9 cellular contexts compared by ENCODE assay signal in the genomic region with DNA sequence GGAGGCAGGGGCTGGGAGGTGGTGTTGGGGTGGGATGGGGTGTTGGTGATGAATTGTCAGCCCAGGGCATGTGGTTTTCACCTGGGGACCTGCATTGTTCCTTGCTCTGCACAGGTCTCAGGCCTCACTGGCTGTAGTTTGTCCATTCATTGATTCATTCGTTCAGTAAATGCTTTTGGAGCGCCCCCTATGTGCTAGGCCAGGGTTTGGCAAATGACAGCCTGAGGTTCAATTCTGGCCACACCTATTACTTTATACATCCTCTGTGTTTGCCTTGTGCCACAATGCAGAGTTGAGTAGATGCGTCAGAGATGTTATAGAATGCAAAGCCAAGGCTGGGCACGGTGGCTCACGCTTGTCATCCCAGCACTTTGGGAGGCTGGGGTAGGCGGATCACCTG. TPM values are rescaled to one million over a fixed set of nuclear protein-coding genes. Genes with fewer than 3 reads are reported as not detected.
DNase-seq lines count a peak whose midpoint lies in the region; ATAC-seq and TF ChIP-seq lines count a peak whose summit lies in the region.
"Had no signal": no experiment of that assay in that cellular context is flagged by ENCODE, and none has a peak within 500 bp of the region (broad histone marks: within the 10 kb centered on the region; RNA-seq: fewer than 3 reads in every experiment).

No MANE protein-coding gene starts in this region.

- no peak overlapping the region for H3K27ac Mint-ChIP-seq in Calu3 (ENCODE audit: unreplicated experiment)
- H3K27ac Mint-ChIP-seq in T-helper 2 cell treated with Interferon-gamma antibody and Interleukin-4, amounts not matched to agents 5 μg/mL and 100 μg/mL, for 36 hours = no peak overlapping the region
- H3K27ac Mint-ChIP-seq: activated naive CD4-positive, alpha-beta T cell treated with anti-CD3 and anti-CD28 coated beads, Interleukin-2, amount 50 U/mL, for 72 hours had no signal

- H3K4me3 Mint-ChIP-seq in Calu3 (ENCODE audit: low read depth, unreplicated experiment) = no peak overlapping the region
- H3K4me3 Mint-ChIP-seq in T-helper 2 cell treated with Interferon-gamma antibody and Interleukin-4, amounts not matched to agents 5 μg/mL and 100 μg/mL, for 36 hours = no peak overlapping the region

- H3K27me3 Mint-ChIP-seq in Calu3 (ENCODE audit: unreplicated experiment) = no peaks in the 10 kb centered on the region
- no peaks in the 10 kb centered on the region for H3K27me3 Mint-ChIP-seq in T-helper 2 cell treated with Interferon-gamma antibody and Interleukin-4, amounts not matched to agents 5 μg/mL and 100 μg/mL, for 36 hours (ENCODE audit: low read depth)

- no peaks in the 10 kb centered on the region for H3K9me3 ChIP-seq in iPS DF 6.9 (ENCODE audit: control insufficient read depth, insufficient read depth, low read length)

- H3K36me3 Mint-ChIP-seq in Calu3 (ENCODE audit: insufficient read depth, unreplicated experiment) = peaks cover 9% of the 10 kb centered on the region
- no peaks in the 10 kb centered on the region for H3K36me3 Mint-ChIP-seq in T-helper 2 cell treated with Interferon-gamma antibody and Interleukin-4, amounts not matched to agents 5 μg/mL and 100 μg/mL, for 36 hours (ENCODE audit: low read depth)
- H3K36me3 Mint-ChIP-seq: activated naive CD4-positive, alpha-beta T cell treated with anti-CD3 and anti-CD28 coated beads, Interleukin-2, amount 50 U/mL, for 72 hours had no signal

- no peaks in the 10 kb centered on the region for H3K9me3 Mint-ChIP-seq in Calu3 (ENCODE audit: low read depth, unreplicated experiment)
- no peaks in the 10 kb centered on the region for H3K9me3 Mint-ChIP-seq in T-helper 2 cell treated with Interferon-gamma antibody and Interleukin-4, amounts not matched to agents 5 μg/mL and 100 μg/mL, for 36 hours
- H3K9me3 Mint-ChIP-seq: activated naive CD4-positive, alpha-beta T cell treated with anti-CD3 and anti-CD28 coated beads, Interleukin-2, amount 50 U/mL, for 72 hours had no signal

- peak; percentile 27 for DNase-seq in Calu3
- DNase-seq in HCEC 1CT = peak; percentile 26
- peak; percentile 6 for DNase-seq in T-helper 2 cell treated with Interferon-gamma antibody and Interleukin-4, amounts not matched to agents 5 μg/mL and 100 μg/mL, for 36 hours (ENCODE audit: low spot score)
- DNase-seq in iPS DF 6.9 (ENCODE audit: low read depth, low spot score) = peak; percentile 29
- no peak for DNase-seq in effector CD8-positive, alpha-beta T cell (lab: John Stamatoyannopoulos, UW)

- no peak for ATAC-seq in HG02852 (IDR thresholded peaks at IDR 0.05; ENCODE audit: unreplicated experiment)
- ATAC-seq in HG02623 (IDR thresholded peaks at IDR 0.05; ENCODE audit: unreplicated experiment) = no peak
- no peak for ATAC-seq in HG02885 (IDR thresholded peaks at IDR 0.05; ENCODE audit: poor library complexity, unreplicated experiment)
- ATAC-seq: activated naive CD4-positive, alpha-beta T cell treated with anti-CD3 and anti-CD28 coated beads, Interleukin-2, amount 50 U/mL, for 72 hours had no signal

- no peak for TF ChIP-seq CTCF in Calu3 (IDR thresholded peaks at IDR 0.05; ENCODE audit: unreplicated experiment)

- WGBS in iPS DF 6.9 (ENCODE audit: insufficient coverage, insufficient read length) = no CpG with 5 or more reads among the region's 6 CpGs

- intact Hi-C loops in Calu3 (cut with micrococcal nuclease; ENCODE audit: unreplicated experiment) = loop anchor here (5.0 kb wide), 1 partner anchor 42 kb away; the partner anchor contains the start of gene SNW1

- CTCF ChIA-PET in Calu3 (lab: Charles Lee) = no interaction called here

- no peaks in the 10 kb centered on the region; the same call in 1 of the 2 replicates for H3K27me3 ChIP-seq in iPS DF 6.9 (ENCODE audit: control insufficient read depth, insufficient read depth, low read length)

- H3K4me3 ChIP-seq in iPS DF 6.9 (ENCODE audit: low read length) = no peak overlapping the region

- no peaks in the 10 kb centered on the region for H3K4me1 Mint-ChIP-seq in Calu3 (ENCODE audit: low read depth, unreplicated experiment)
- peaks cover 3% of the 10 kb centered on the region for H3K4me1 Mint-ChIP-seq in T-helper 2 cell treated with Interferon-gamma antibody and Interleukin-4, amounts not matched to agents 5 μg/mL and 100 μg/mL, for 36 hours (ENCODE audit: low read depth)

- no peak overlapping the region for H3K27ac ChIP-seq in iPS DF 6.9 (ENCODE audit: low read length)

- no TSS peak for BruUV-seq in Calu3 (replicated peaks; lab: Mats Ljungman, UMichigan)

- no peaks in the 10 kb centered on the region for H3K36me3 ChIP-seq in iPS DF 6.9 (ENCODE audit: control insufficient read depth, insufficient read depth, low read length)

- H3K4me1 ChIP-seq in iPS DF 6.9 (ENCODE audit: control insufficient read depth, insufficient read depth, low read length) = no peaks in the 10 kb centered on the region

RNA-seq across cellular contexts. Expression of gene ADCK1, which starts 4.7 kb away (rescaled TPM):
- 9.1 and 10.0 TPM in 2 replicates for total RNA-seq in Calu3 (2022)

RNA-seq across cellular contexts. Expression of gene SNW1, which starts 43.6 kb away (rescaled TPM):
- 97.8 and 102 TPM in 2 replicates for total RNA-seq in Calu3 (2022)
